ENCODE assay signal across 8 cellular contexts in genomic region chr17:35540589-35541404, GRCh38. TPM values are rescaled to one million over a fixed set of nuclear protein-coding genes. Genes with fewer than 3 reads are reported as not detected.
DNase-seq lines count a peak whose midpoint lies in the region; ATAC-seq and TF ChIP-seq lines count a peak whose summit lies in the region.
"Had no signal": no experiment of that assay in that cellular context is flagged by ENCODE, and none has a peak within 500 bp of the region (broad histone marks: within the 10 kb centered on the region; RNA-seq: fewer than 3 reads in every experiment).

No MANE protein-coding gene starts in this region.

- H3K56ac ChIP-seq in mesendoderm (ENCODE audit: low read length) = no peak overlapping the region

- no peak overlapping the region for H3K4ac ChIP-seq in mesendoderm (ENCODE audit: low read depth, low read length)

- H3K36me3 Mint-ChIP-seq in HFFc6 (ENCODE audit: low read depth) (no peaks in the 10 kb centered on the region), chondrocyte (ENCODE audit: low read depth) (no peaks in the 10 kb centered on the region)

- H2AK5ac ChIP-seq in mesendoderm (ENCODE audit: low read length) = no peak overlapping the region

- H3K27ac ChIP-seq in mucosa of rectum (ENCODE audit: low read depth in 2 of 2, low read length in 2 of 2) (peak overlapping the region; percentile 76 to 78), mesendoderm (ENCODE audit: low read depth, low read length) (no peak overlapping the region)
- H3K27ac ChIP-seq: VCaP had no signal

- no peak overlapping the region for H2BK15ac ChIP-seq in mesendoderm (replicated peaks; ENCODE audit: low read depth)

- peak overlapping the region; percentile 54 to 64 for H3K9ac ChIP-seq in mucosa of rectum (ENCODE audit: low read depth in 1 of 2, low read length in 2 of 2)
- H3K9ac ChIP-seq in mesendoderm (ENCODE audit: low read length) = no peak overlapping the region

- H3K18ac ChIP-seq in mesendoderm (ENCODE audit: low read length) = no peak overlapping the region

- H3K9me3 ChIP-seq in mucosa of rectum (ENCODE audit: control insufficient read depth in 2 of 2, low read length in 2 of 2) = no peaks in the 10 kb centered on the region

- H3K27me3 Mint-ChIP-seq in HFFc6 (ENCODE audit: insufficient read depth) (no peaks in the 10 kb centered on the region), chondrocyte (ENCODE audit: low read depth) (peaks cover 13% of the 10 kb centered on the region)

- no peaks in the 10 kb centered on the region for H3K27me3 ChIP-seq in mucosa of rectum (ENCODE audit: control insufficient read depth in 2 of 2, insufficient read depth in 2 of 2, low read length in 2 of 2)
- no peaks in the 10 kb centered on the region for H3K27me3 ChIP-seq in mesendoderm (ENCODE audit: insufficient read depth, low read length, poor library complexity)

- peak; percentile 69 for ATAC-seq in SK-N-SH treated with all-trans-retinoic acid at 6 μM for 48 hours
- ATAC-seq in GM18909 (IDR thresholded peaks at IDR 0.05; ENCODE audit: poor library complexity, unreplicated experiment) = no peak

- H3K27ac Mint-ChIP-seq in HFFc6 (peak overlapping the region; percentile 71), chondrocyte (ENCODE audit: unreplicated experiment) (peak overlapping the region; percentile 46)

- TF ChIP-seq CTCF in HFFc6 (IDR thresholded peaks at IDR 0.05) = no peak
- no peak for TF ChIP-seq CTCF in chondrocyte (IDR thresholded peaks at IDR 0.05)

- no peaks in the 10 kb centered on the region for H3K79me1 ChIP-seq in mesendoderm (ENCODE audit: low read length)

- H4K5ac ChIP-seq in mesendoderm (ENCODE audit: low read length) = no peak overlapping the region

- H3K4me3 ChIP-seq in mucosa of rectum (ENCODE audit: low read length in 2 of 2) (peak overlapping the region; percentile 53 to 77), mesendoderm (ENCODE audit: low read length) (no peak overlapping the region)

- DNase-seq in HFFc6 (peak; percentile 2), chondrocyte (ENCODE audit: low spot score) (no peak), mesendoderm (no peak), cortex of kidney (lab: John Stamatoyannopoulos, UW) (no peak)

- H3K4me1 Mint-ChIP-seq in HFFc6 (ENCODE audit: low read depth) = peaks cover 51% of the 10 kb centered on the region
- peaks cover 12% of the 10 kb centered on the region for H3K4me1 Mint-ChIP-seq in chondrocyte (ENCODE audit: low read depth)

- H3K4me2 ChIP-seq in mesendoderm (ENCODE audit: low read length) = no peak overlapping the region

- no peak overlapping the region for H4K8ac ChIP-seq in mesendoderm (ENCODE audit: low read depth, low read length)

- H3K79me2 ChIP-seq in mesendoderm (ENCODE audit: control insufficient read depth, insufficient read depth, low read length) = no peaks in the 10 kb centered on the region

- H2BK120ac ChIP-seq in mesendoderm (ENCODE audit: low read depth, low read length) = no peak overlapping the region

- H2BK5ac ChIP-seq in mesendoderm (ENCODE audit: low read length) = no peak overlapping the region

- H3K4me1 ChIP-seq in mucosa of rectum (ENCODE audit: control insufficient read depth in 2 of 2, insufficient read depth in 2 of 2, low read length in 2 of 2) = peaks cover 3 to 6% of the 10 kb centered on the region in 2 donors
- no peaks in the 10 kb centered on the region for H3K4me1 ChIP-seq in mesendoderm (ENCODE audit: control insufficient read depth, low read depth, low read length)

- H3K23ac ChIP-seq in mesendoderm (ENCODE audit: low read length) = no peak overlapping the region

- no CpG with 5 or more reads among the region's 8 CpGs for WGBS in mesendoderm (ENCODE audit: extremely low coverage, insufficient coverage, low lambda C conversion rate)

- H3K9me3 Mint-ChIP-seq in HFFc6 = no peaks in the 10 kb centered on the region
- H3K9me3 Mint-ChIP-seq in chondrocyte (ENCODE audit: low read depth) = no peaks in the 10 kb centered on the region

- H3K36me3 ChIP-seq in mucosa of rectum (ENCODE audit: control insufficient read depth in 2 of 2, insufficient read depth in 2 of 2, low read length in 2 of 2) (no peaks in the 10 kb centered on the region), mesendoderm (ENCODE audit: control insufficient read depth, insufficient read depth, low read length) (no peaks in the 10 kb centered on the region)

- H3K4me3 Mint-ChIP-seq in HFFc6 (peak overlapping the region; percentile 85), chondrocyte (ENCODE audit: unreplicated experiment) (no peak overlapping the region)

TF ChIP-seq in SK-N-SH treated with all-trans-retinoic acid at 6 μM for 48 hours, 23 proteins besides CTCF, POLR2A, EP300 and RAD21 (continues in another document):
- TF ChIP-seq POU6F1 (CRISPR knock-in tag; IDR thresholded peaks at IDR 0.05; ENCODE audit: borderline replicate concordance, low read depth) = no peak
- no peak for TF ChIP-seq CSDC2 (CRISPR knock-in tag; IDR thresholded peaks at IDR 0.05)
- no peak for TF ChIP-seq ZNF8 (CRISPR knock-in tag; IDR thresholded peaks at IDR 0.05)
- no peak for TF ChIP-seq RARB (CRISPR knock-in tag; IDR thresholded peaks at IDR 0.05)
- no peak for TF ChIP-seq ESRRG (CRISPR knock-in tag; IDR thresholded peaks at IDR 0.05)
- TF ChIP-seq BACH2 (CRISPR knock-in tag; IDR thresholded peaks at IDR 0.05; ENCODE audit: borderline replicate concordance) = no peak
- TF ChIP-seq GLIS3 (CRISPR knock-in tag; IDR thresholded peaks at IDR 0.05) = no peak
- no peak for TF ChIP-seq ISL1 (CRISPR knock-in tag; IDR thresholded peaks at IDR 0.05)
- TF ChIP-seq OSR1 (CRISPR knock-in tag; IDR thresholded peaks at IDR 0.05) = no peak
- TF ChIP-seq, protein P1, sequence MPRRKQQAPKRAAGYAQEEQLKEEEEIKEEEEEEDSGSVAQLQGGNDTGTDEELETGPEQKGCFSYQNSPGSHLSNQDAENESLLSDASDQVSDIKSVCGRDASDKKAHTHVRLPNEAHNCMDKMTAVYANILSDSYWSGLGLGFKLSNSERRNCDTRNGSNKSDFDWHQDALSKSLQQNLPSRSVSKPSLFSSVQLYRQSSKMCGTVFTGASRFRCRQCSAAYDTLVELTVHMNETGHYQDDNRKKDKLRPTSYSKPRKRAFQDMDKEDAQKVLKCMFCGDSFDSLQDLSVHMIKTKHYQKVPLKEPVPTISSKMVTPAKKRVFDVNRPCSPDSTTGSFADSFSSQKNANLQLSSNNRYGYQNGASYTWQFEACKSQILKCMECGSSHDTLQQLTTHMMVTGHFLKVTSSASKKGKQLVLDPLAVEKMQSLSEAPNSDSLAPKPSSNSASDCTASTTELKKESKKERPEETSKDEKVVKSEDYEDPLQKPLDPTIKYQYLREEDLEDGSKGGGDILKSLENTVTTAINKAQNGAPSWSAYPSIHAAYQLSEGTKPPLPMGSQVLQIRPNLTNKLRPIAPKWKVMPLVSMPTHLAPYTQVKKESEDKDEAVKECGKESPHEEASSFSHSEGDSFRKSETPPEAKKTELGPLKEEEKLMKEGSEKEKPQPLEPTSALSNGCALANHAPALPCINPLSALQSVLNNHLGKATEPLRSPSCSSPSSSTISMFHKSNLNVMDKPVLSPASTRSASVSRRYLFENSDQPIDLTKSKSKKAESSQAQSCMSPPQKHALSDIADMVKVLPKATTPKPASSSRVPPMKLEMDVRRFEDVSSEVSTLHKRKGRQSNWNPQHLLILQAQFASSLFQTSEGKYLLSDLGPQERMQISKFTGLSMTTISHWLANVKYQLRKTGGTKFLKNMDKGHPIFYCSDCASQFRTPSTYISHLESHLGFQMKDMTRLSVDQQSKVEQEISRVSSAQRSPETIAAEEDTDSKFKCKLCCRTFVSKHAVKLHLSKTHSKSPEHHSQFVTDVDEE (CRISPR knock-in tag; IDR thresholded peaks at IDR 0.05) = no peak
- no peak for TF ChIP-seq ZNF565 (CRISPR knock-in tag; conservative IDR thresholded peaks at IDR 0.05; ENCODE audit: low read depth)
- TF ChIP-seq ZNF70 (CRISPR knock-in tag; IDR thresholded peaks at IDR 0.05) = no peak
- TF ChIP-seq ZFP3 (CRISPR knock-in tag; IDR thresholded peaks at IDR 0.05) = no peak

RNA-seq across cellular contexts. Expression of gene SLFN12L, which starts 3.3 kb away (rescaled TPM):
- total RNA-seq in HFFc6 (2021; fragmentation: NEBNext Ultra II Directional; extraction: Animal tissue kit (Norgen Biotek cat#: 25700)) = under 1 TPM in 4 of 6 experiments, not detected in 2; 0.13 to 0.34 (median 0.25) TPM
- total RNA-seq in chondrocyte = not detected in 3 replicates
- polyA plus RNA-seq in mesendoderm (2013, experiment 1 of 2) = not detected
- polyA plus RNA-seq in mesendoderm (2013, experiment 2 of 2) = not detected

RNA-seq across cellular contexts. Expression of gene SLFN14, which starts 19.8 kb away (rescaled TPM):
- total RNA-seq in HFFc6 (2021; fragmentation: NEBNext Ultra II Directional; extraction: Animal tissue kit (Norgen Biotek cat#: 25700)) = not detected
- not detected in 3 replicates for total RNA-seq in chondrocyte
- not detected for polyA plus RNA-seq in mesendoderm (2013, experiment 1 of 2)
- not detected for polyA plus RNA-seq in mesendoderm (2013, experiment 2 of 2)

RNA-seq across cellular contexts. Expression of gene PEX12, which starts 37.6 kb away (rescaled TPM):
- 1 to 10 TPM; 6.2 to 9.0 (median 7.2) TPM for total RNA-seq in HFFc6 (2021; fragmentation: NEBNext Ultra II Directional; extraction: Animal tissue kit (Norgen Biotek cat#: 25700))
- 5.5 to 8.9 TPM (median 5.6 TPM) in 3 replicates for total RNA-seq in chondrocyte
- 3.1 TPM for polyA plus RNA-seq in mesendoderm (2013, experiment 1 of 2)
- 2.9 TPM for polyA plus RNA-seq in mesendoderm (2013, experiment 2 of 2)

RNA-seq across cellular contexts. Expression of gene AP2B1, which starts 46.3 kb away (rescaled TPM):
- total RNA-seq in HFFc6 (2021; fragmentation: NEBNext Ultra II Directional; extraction: Animal tissue kit (Norgen Biotek cat#: 25700)) = 100 to 1,000 TPM; 168 to 196 (median 182) TPM
- total RNA-seq in chondrocyte = 182 to 197 TPM (median 187 TPM) in 3 replicates
- polyA plus RNA-seq in mesendoderm (2013, experiment 1 of 2) = 92.8 TPM
- 92.2 TPM for polyA plus RNA-seq in mesendoderm (2013, experiment 2 of 2)
